Comparison of ENCODE assay signal across 11 cellular contexts in genomic region chr1:89681045-89681729, GRCh38. TPM values are rescaled to one million over a fixed set of nuclear protein-coding genes. Genes with fewer than 3 reads are reported as not detected.
DNase-seq lines count a peak whose midpoint lies in the region; ATAC-seq and TF ChIP-seq lines count a peak whose summit lies in the region.
"Had no signal": no experiment of that assay in that cellular context is flagged by ENCODE, and none has a peak within 500 bp of the region (broad histone marks: within the 10 kb centered on the region; RNA-seq: fewer than 3 reads in every experiment).

No MANE protein-coding gene starts in this region.

- H3K9me2 ChIP-seq in OCI-LY7 (ENCODE audit: insufficient read depth, low read length) = no peaks in the 10 kb centered on the region

- no peaks in the 10 kb centered on the region for H4K20me1 ChIP-seq in OCI-LY7 (ENCODE audit: insufficient read depth, low read length)

- no peak overlapping the region for H3K27ac ChIP-seq in CD4-positive, alpha-beta T cell (ENCODE audit: low read depth, low read length)
- H3K27ac ChIP-seq in OCI-LY7 (ENCODE audit: low read depth, low read length, poor library complexity, severe bottlenecking) = peak overlapping the region; percentile 51
- H3K27ac ChIP-seq in upper lobe of left lung = no peak overlapping the region
- H3K27ac ChIP-seq: pancreas, WERI-Rb-1 had no signal

- POLR2A ChIA-PET in CD4-positive, alpha-beta T cell (lab: Charles Lee) = no interaction called here
- POLR2A ChIA-PET in OCI-LY7 (lab: Charles Lee) = no interaction called here

- H3K36me3 ChIP-seq in OCI-LY7 (ENCODE audit: insufficient read depth, low read length) (peaks cover 7% of the 10 kb centered on the region; the same call in 1 of the 2 replicates), upper lobe of left lung (no peaks in the 10 kb centered on the region)
- H3K36me3 ChIP-seq: pancreas, WERI-Rb-1 had no signal

- intact Hi-C loops in CD4-positive, alpha-beta T cell (cut with DNase I, micrococcal nuclease) = no loop called here
- intact Hi-C loops in OCI-LY7 (cut with micrococcal nuclease; ENCODE audit: unreplicated experiment) = no loop called here

- no TSS peak for BruUV-seq in OCI-LY7 (replicated peaks; lab: Mats Ljungman, UMichigan)

- H3K9me3 ChIP-seq in CD4-positive, alpha-beta T cell (ENCODE audit: control insufficient read depth, low read length) = peaks cover 8% of the 10 kb centered on the region
- H3K9me3 ChIP-seq in OCI-LY7 (ENCODE audit: low read length) (peaks cover 16% of the 10 kb centered on the region), upper lobe of left lung (no peaks in the 10 kb centered on the region)
- H3K9me3 ChIP-seq: pancreas had no signal

- H3K4me1 ChIP-seq in OCI-LY7 (ENCODE audit: insufficient read depth, low read length, poor library complexity, severe bottlenecking) = peaks cover 14% of the 10 kb centered on the region
- no peaks in the 10 kb centered on the region for H3K4me1 ChIP-seq in upper lobe of left lung
- H3K4me1 ChIP-seq: pancreas had no signal

- peak overlapping the region; percentile 8 for H3K27ac Mint-ChIP-seq in CD4-positive, alpha-beta T cell
- H3K27ac Mint-ChIP-seq: activated T-helper 1 cell treated with anti-CD3 and anti-CD28 coated beads, Interleukin-12 subunit alpha, Interleukin-12 subunit beta, Interleukin-2, Interleukin-4 antibody, amounts not matched to agents 30 ng/mL and 10 ng/mL and 1 ng/mL, durations not matched to agents 14 hours and 24 hours and 36 hours had no signal

- H3K4me2 ChIP-seq in OCI-LY7 (ENCODE audit: low read length) = peak overlapping the region; percentile 24; the same call in 1 of the 2 replicates

- WGBS in upper lobe of left lung, 2 donors = 92 to 93% methylated on average over 2 of the region's 2 CpGs

- no peak overlapping the region for H2AFZ ChIP-seq in OCI-LY7 (ENCODE audit: low read length)

- no peak for ATAC-seq in CD4-positive, alpha-beta T cell (ENCODE audit: poor library complexity)
- ATAC-seq in GM18858 (IDR thresholded peaks at IDR 0.05; ENCODE audit: unreplicated experiment) = peak; percentile 74
- ATAC-seq in HG02938 (IDR thresholded peaks at IDR 0.05; ENCODE audit: unreplicated experiment) = peak; percentile 81
- ATAC-seq in upper lobe of left lung (ENCODE audit: low FRiP score in 2 of 2) = no peak
- ATAC-seq: pancreas had no signal

- CTCF ChIA-PET in CD4-positive, alpha-beta T cell (lab: Charles Lee) = interaction anchor here (1.2 kb wide), 1 partner anchor 8 kb away, joined by 3 read pairs; no protein-coding TSS in a partner anchor
- CTCF ChIA-PET in OCI-LY7 (lab: Charles Lee; ENCODE audit: unreplicated experiment) = no interaction called here

- H3K4me3 Mint-ChIP-seq in CD4-positive, alpha-beta T cell = no peak overlapping the region
- H3K4me3 Mint-ChIP-seq: activated T-helper 1 cell treated with anti-CD3 and anti-CD28 coated beads, Interleukin-12 subunit alpha, Interleukin-12 subunit beta, Interleukin-2, Interleukin-4 antibody, amounts not matched to agents 30 ng/mL and 10 ng/mL and 1 ng/mL, durations not matched to agents 14 hours and 24 hours and 36 hours had no signal

- no peaks in the 10 kb centered on the region; the same call in 1 of the 2 replicates for H3K79me2 ChIP-seq in OCI-LY7 (ENCODE audit: insufficient read depth, low read depth, low read length)

- H3K9me3 Mint-ChIP-seq in CD4-positive, alpha-beta T cell = peaks cover 2% of the 10 kb centered on the region

- no peak for DNase-seq in CD4-positive, alpha-beta T cell
- DNase-seq in OCI-LY7 (ENCODE audit: low spot score) = peak; percentile 54
- DNase-seq in upper lobe of left lung = no peak
- no peak for DNase-seq in Kasumi-1 (lab: John Stamatoyannopoulos, UW)
- no peak for DNase-seq in NCI-H2081 (lab: John Stamatoyannopoulos, UW)
- DNase-seq in amniotic stem cell (lab: John Stamatoyannopoulos, UW) = no peak
- DNase-seq: pancreas, WERI-Rb-1 had no signal

- H3K4me3 ChIP-seq in OCI-LY7 (ENCODE audit: low read depth, low read length, poor library complexity, severe bottlenecking) (no peak overlapping the region), upper lobe of left lung (no peak overlapping the region)
- H3K4me3 ChIP-seq: pancreas had no signal

- H3K27me3 Mint-ChIP-seq in CD4-positive, alpha-beta T cell = no peaks in the 10 kb centered on the region

- no peak for TF ChIP-seq EP300 in upper lobe of left lung (IDR thresholded peaks at IDR 0.05)

- peaks cover 68% of the 10 kb centered on the region for H3K4me1 Mint-ChIP-seq in CD4-positive, alpha-beta T cell (ENCODE audit: low read depth)

- no peak for TF ChIP-seq CTCF in CD4-positive, alpha-beta T cell (IDR thresholded peaks at IDR 0.05)
- TF ChIP-seq CTCF in OCI-LY7 (conservative IDR thresholded peaks at IDR 0.05; ENCODE audit: low read length) = no peak
- TF ChIP-seq CTCF in upper lobe of left lung (IDR thresholded peaks at IDR 0.05) = no peak

- peaks cover 70% of the 10 kb centered on the region for H3K36me3 Mint-ChIP-seq in CD4-positive, alpha-beta T cell (ENCODE audit: low read depth)

- H3K27me3 ChIP-seq in CD4-positive, alpha-beta T cell (ENCODE audit: control insufficient read depth, insufficient read depth, low read length) = no peaks in the 10 kb centered on the region
- no peaks in the 10 kb centered on the region for H3K27me3 ChIP-seq in upper lobe of left lung
- H3K27me3 ChIP-seq: pancreas had no signal

- TF ChIP-seq POLR2A in upper lobe of left lung (IDR thresholded peaks at IDR 0.05) = no peak

RNA-seq across cellular contexts. Expression of gene LRRC8C, which starts 48.3 kb away (rescaled TPM):
- total RNA-seq in CD4-positive, alpha-beta T cell = 10 to 100 TPM; 28.4 to 30.2 TPM
- total RNA-seq in OCI-LY7 (2014; rRNA removed; shearing (Covaris generic)) = 4.1 and 6.0 TPM in 2 replicates
- total RNA-seq in OCI-LY7 (2022) (8.8 and 9.0 TPM in 2 replicates), upper lobe of left lung (10 to 100 TPM in 5 of 6 donors, 1 to 10 TPM in 1; 5.2 to 12.5 (median 11.6) TPM)

Comparison
In these comparisons a context has a peak if more than half of its experiments do, and no peak if none do; other contexts are left out.
1. ATAC-seq: peak in GM18858 (single experiment) and HG02938 (single experiment); none in CD4-positive, alpha-beta T cell (single experiment) and upper lobe of left lung (0 of 2).